ENCODE assay signal across 29 cellular contexts in genomic region chr10:97474918-97475317, GRCh38.
"Had no signal": no experiment of that assay in that cellular context is flagged by ENCODE, and none has a peak within 500 bp of the region (broad histone marks: within the 10 kb centered on the region; RNA-seq: fewer than 3 reads in every experiment).

No MANE protein-coding gene starts in this region.

- H3K4me3 Mint-ChIP-seq: activated CD4-positive, alpha-beta T cell treated with anti-CD3 and anti-CD28 coated beads for 36 hours; activated CD4-positive, alpha-beta T cell treated with anti-CD3 and anti-CD28 coated beads, Interleukin-2, amount 10 ng/mL, durations not matched to agents 7 days and 5 days; activated CD8-positive, alpha-beta T cell treated with anti-CD3 and anti-CD28 coated beads, Interleukin-2, amount 10 ng/mL, durations not matched to agents 7 days and 5 days; activated T-cell treated with anti-CD3 and anti-CD28 coated beads, Interleukin-2, amount 50 U/mL, for 4 hours; T-helper 1 cell treated with Interleukin-12 subunit alpha and Interleukin-12 subunit beta and Interleukin-4 antibody, amounts not matched to agents 30 μg/mL and 1 μg/mL, for 36 hours; T-helper 2 cell treated with Interferon-gamma antibody and Interleukin-4, amounts not matched to agents 5 μg/mL and 100 μg/mL, for 36 hours; WTC11 had no signal

- H3K27ac Mint-ChIP-seq: activated CD4-positive, alpha-beta T cell treated with anti-CD3 and anti-CD28 coated beads for 36 hours; activated CD4-positive, alpha-beta T cell treated with anti-CD3 and anti-CD28 coated beads, Interleukin-2, amount 10 ng/mL, durations not matched to agents 7 days and 5 days; activated CD8-positive, alpha-beta T cell treated with anti-CD3 and anti-CD28 coated beads, Interleukin-2, amount 10 ng/mL, durations not matched to agents 7 days and 5 days; T-helper 1 cell treated with Interleukin-12 subunit alpha and Interleukin-12 subunit beta and Interleukin-4 antibody, amounts not matched to agents 30 μg/mL and 1 μg/mL, for 36 hours; T-helper 2 cell treated with Interferon-gamma antibody and Interleukin-4, amounts not matched to agents 5 μg/mL and 100 μg/mL, for 36 hours; WTC11 had no signal

- H3K4me1 ChIP-seq: Peyer's patch, SJSA1 had no signal

- H3K9me3 Mint-ChIP-seq: activated CD4-positive, alpha-beta T cell treated with anti-CD3 and anti-CD28 coated beads, Interleukin-2, amount 10 ng/mL, durations not matched to agents 7 days and 5 days; T-helper 1 cell treated with Interleukin-12 subunit alpha and Interleukin-12 subunit beta and Interleukin-4 antibody, amounts not matched to agents 30 μg/mL and 1 μg/mL, for 36 hours; T-helper 2 cell treated with Interferon-gamma antibody and Interleukin-4, amounts not matched to agents 5 μg/mL and 100 μg/mL, for 36 hours; WTC11 had no signal

- ATAC-seq: activated CD4-positive, alpha-beta T cell treated with anti-CD3 and anti-CD28 coated beads for 36 hours; activated CD4-positive, CD25-positive, alpha-beta regulatory T cell treated with anti-CD3 and anti-CD28 coated beads, Interleukin-2, amount 50 U/mL, for 24 hours; activated CD8-positive, alpha-beta T cell treated with anti-CD3 and anti-CD28 coated beads, Interleukin-2, amount 10 ng/mL, durations not matched to agents 7 days and 5 days; activated T-cell treated with anti-CD3 and anti-CD28 coated beads, Interleukin-2, amount 50 U/mL, for 4 hours; PC-3; WTC11 had no signal

- H3K4me3 ChIP-seq: Peyer's patch, SJSA1 had no signal

- H3K27me3 Mint-ChIP-seq: activated CD4-positive, alpha-beta T cell treated with anti-CD3 and anti-CD28 coated beads for 36 hours; activated CD4-positive, alpha-beta T cell treated with anti-CD3 and anti-CD28 coated beads, Interleukin-2, amount 10 ng/mL, durations not matched to agents 7 days and 5 days had no signal

- H3K27ac ChIP-seq: brain microvascular endothelial cell, KMS-11, Peyer's patch, SJSA1 had no signal

- DNase-seq: activated CD4-positive, alpha-beta T cell treated with anti-CD3 and anti-CD28 coated beads for 36 hours; activated CD4-positive, alpha-beta T cell treated with anti-CD3 and anti-CD28 coated beads, Interleukin-2, amount 10 ng/mL, durations not matched to agents 7 days and 5 days; activated CD4-positive, alpha-beta T cell treated with anti-CD3 and anti-CD28 coated beads, Interleukin-2, amount 50 U/mL, for 48 hours; activated CD8-positive, alpha-beta T cell treated with anti-CD3 and anti-CD28 coated beads, Interleukin-2, amount 10 ng/mL, durations not matched to agents 7 days and 5 days; activated effector memory CD4-positive, alpha-beta T cell treated with Interleukin-2 at 50 U/mL for 16 hours; activated naive CD4-positive, alpha-beta T cell treated with anti-CD3 and anti-CD28 coated beads, Interleukin-2, amount 50 U/mL, for 16 hours; activated T-cell treated with anti-CD3 and anti-CD28 coated beads, Interleukin-2, amount 50 U/mL, for 4 hours; anterior cingulate cortex; brain microvascular endothelial cell; central memory CD4-positive, alpha-beta T cell; NCI-H1105; NCI-H1417 treated with DMSO at 0.1 percent for 48 hours; NCI-H187 treated with DMSO at 0.1 percent for 48 hours; NCI-H2081; NCI-H2171 treated with DMSO at 0.1 percent for 48 hours; NCI-H345; NCI-H524 treated with DMSO at 0.1 percent for 48 hours; NK-92 treated with Interleukin-12 subunit alpha and Interleukin-12 subunit beta, amount 100 ng/mL, for 24 hours; PC-3; RPMI8226; SHP77 treated with DMSO at 0.1 percent for 48 hours; SK-N-SH had no signal

- H3K9me3 ChIP-seq: Peyer's patch, SJSA1, SK-N-SH had no signal

- H3K4me1 Mint-ChIP-seq: activated CD4-positive, alpha-beta T cell treated with anti-CD3 and anti-CD28 coated beads for 36 hours; activated CD4-positive, alpha-beta T cell treated with anti-CD3 and anti-CD28 coated beads, Interleukin-2, amount 10 ng/mL, durations not matched to agents 7 days and 5 days had no signal

- H3K27me3 ChIP-seq: brain microvascular endothelial cell, Peyer's patch, SJSA1 had no signal
